ENCODE assay signal across 21 cellular contexts in the genomic region with DNA sequence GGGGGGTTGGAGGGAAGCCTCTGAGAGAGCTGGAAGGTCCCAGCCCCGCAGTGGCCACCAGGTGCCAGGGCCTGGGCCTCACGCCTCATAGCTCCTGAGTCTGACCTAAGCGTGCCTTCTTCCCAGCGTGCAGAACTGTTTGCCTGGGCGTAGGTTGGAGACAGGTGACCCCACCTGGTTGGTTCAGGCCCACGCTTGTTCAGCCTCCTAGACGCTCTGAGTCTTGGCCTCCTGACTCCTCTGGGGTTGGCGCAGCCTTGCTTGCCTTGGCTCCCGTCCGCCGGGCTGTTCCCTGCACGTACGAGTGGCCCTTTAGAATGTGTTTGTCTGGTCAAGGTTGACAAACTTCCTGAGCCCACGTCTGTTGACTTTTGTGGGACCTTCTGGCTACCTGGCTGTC.
DNase-seq lines count a peak whose midpoint lies in the region; ATAC-seq and TF ChIP-seq lines count a peak whose summit lies in the region.
"Had no signal": no experiment of that assay in that cellular context is flagged by ENCODE, and none has a peak within 500 bp of the region (broad histone marks: within the 10 kb centered on the region; RNA-seq: fewer than 3 reads in every experiment).

No MANE protein-coding gene starts in this region.

- no peaks in the 10 kb centered on the region for H3K9me3 Mint-ChIP-seq in MCF 10A (ENCODE audit: unreplicated experiment)
- H3K9me3 Mint-ChIP-seq: activated CD4-positive, alpha-beta memory T cell treated with anti-CD3 and anti-CD28 coated beads for 36 hours; activated naive CD4-positive, alpha-beta T cell treated with anti-CD3 and anti-CD28 coated beads, Interleukin-2, amount 50 U/mL, for 72 hours; activated T-cell treated with anti-CD3 and anti-CD28 coated beads, Interleukin-2, amount 50 U/mL, for 4 hours; HFFc6; stimulated activated memory B cell treated with anti-CD40 and anti-IgM and Interleukin-4, amounts not matched to agents 10 μg/mL and 1 μg/mL and 100 μg/mL, for 72 hours had no signal

- H3K27me3 Mint-ChIP-seq in MCF 10A (ENCODE audit: insufficient read depth, unreplicated experiment), result no peaks in the 10 kb centered on the region
- H3K27me3 Mint-ChIP-seq: progenitor cell of endocrine pancreas had no signal

- H3K27me3 ChIP-seq in aorta (ENCODE audit: control insufficient read depth in 1 of 2, insufficient read depth in 2 of 2, low read length in 1 of 2) (no peaks in the 10 kb centered on the region), MG63 (no peaks in the 10 kb centered on the region), right cardiac atrium (ENCODE audit: control insufficient read depth, insufficient read depth) (no peaks in the 10 kb centered on the region)
- H3K27me3 ChIP-seq: upper lobe of left lung had no signal

- POLR2A ChIA-PET in MCF 10A (lab: Yijun Ruan, JAX), result interaction anchor here (0.6 to 1.0 kb wide), 3 partner anchors 11 to 172 kb away, joined by 3 to 4 read pairs (median 3); no protein-coding TSS in a partner anchor

- H3K4me1 ChIP-seq in aorta (ENCODE audit: control insufficient read depth in 1 of 2, insufficient read depth in 2 of 2, low read length in 2 of 2) (no peaks in the 10 kb centered on the region), right cardiac atrium (ENCODE audit: control insufficient read depth, insufficient read depth, low read length) (no peaks in the 10 kb centered on the region)
- H3K4me1 ChIP-seq: upper lobe of left lung had no signal

- DNase-seq in T47D (ENCODE audit: low read depth in 1 of 2, low spot score in 1 of 2) (peak; percentile 31 to 90), MCF 10A (ENCODE audit: unreplicated experiment) (no peak), left lobe of liver (ENCODE audit: low spot score) (peak; percentile 64), aorta (no peak), MG63 (no peak), GM20000 (ENCODE audit: low spot score) (no peak), right cardiac atrium (no peak)
- DNase-seq: activated CD4-positive, alpha-beta memory T cell treated with anti-CD3 and anti-CD28 coated beads for 36 hours; activated T-cell treated with anti-CD3 and anti-CD28 coated beads, Interleukin-2, amount 50 U/mL, for 4 hours; C1 segment of cervical spinal cord; cortex of kidney; HFFc6; naive thymus-derived CD8-positive, alpha-beta T cell; NCI-H1930; NCI-H526; SW 1271 had no signal

- in situ Hi-C loops in T47D (cut with HindIII; ENCODE audit: low pct_unique_long_range_greater_than_20kb, low sequenced_read_pairs), result no loop called here

- TF ChIP-seq CTCF in MCF 10A (IDR thresholded peaks at IDR 0.05; ENCODE audit: unreplicated experiment), result no peak
- TF ChIP-seq CTCF in VCaP (conservative IDR thresholded peaks at IDR 0.05), result peak; percentile 18; the same call in 1 of the 2 replicates
- TF ChIP-seq CTCF in GM20000 (IDR thresholded peaks at IDR 0.05; ENCODE audit: extremely low read depth, missing control alignments), result no peak

- no TSS peak for BruUV-seq in MCF 10A (replicated peaks; lab: Mats Ljungman, UMichigan)

- ATAC-seq in left lobe of liver (peak; percentile 81), aorta (ENCODE audit: low FRiP score) (peak; percentile 49), right cardiac atrium (no peak)
- ATAC-seq: activated naive CD4-positive, alpha-beta T cell treated with anti-CD3 and anti-CD28 coated beads, Interleukin-2, amount 50 U/mL, for 72 hours; activated T-cell treated with anti-CD3 and anti-CD28 coated beads, Interleukin-2, amount 50 U/mL, for 4 hours; naive thymus-derived CD8-positive, alpha-beta T cell; stimulated activated memory B cell treated with anti-CD40 and anti-IgM and Interleukin-4, amounts not matched to agents 10 μg/mL and 1 μg/mL and 100 μg/mL, for 72 hours had no signal

- H3K36me3 ChIP-seq in aorta (ENCODE audit: control insufficient read depth in 1 of 2, insufficient read depth in 2 of 2, low read length in 1 of 2), result no peaks in the 10 kb centered on the region
- H3K36me3 ChIP-seq in MG63, result no peaks in the 10 kb centered on the region
- H3K36me3 ChIP-seq: upper lobe of left lung had no signal

- peaks cover 12% of the 10 kb centered on the region for H3K36me3 Mint-ChIP-seq in MCF 10A (ENCODE audit: insufficient read depth, unreplicated experiment)
- H3K36me3 Mint-ChIP-seq: activated CD4-positive, alpha-beta memory T cell treated with anti-CD3 and anti-CD28 coated beads for 36 hours; activated naive CD4-positive, alpha-beta T cell treated with anti-CD3 and anti-CD28 coated beads, Interleukin-2, amount 50 U/mL, for 72 hours; stimulated activated memory B cell treated with anti-CD40 and anti-IgM and Interleukin-4, amounts not matched to agents 10 μg/mL and 1 μg/mL and 100 μg/mL, for 72 hours had no signal

- H3K4me3 Mint-ChIP-seq in MCF 10A (ENCODE audit: unreplicated experiment), result no peak overlapping the region
- H3K4me3 Mint-ChIP-seq: activated CD4-positive, alpha-beta memory T cell treated with anti-CD3 and anti-CD28 coated beads for 36 hours; activated T-cell treated with anti-CD3 and anti-CD28 coated beads, Interleukin-2, amount 50 U/mL, for 4 hours; HFFc6; naive thymus-derived CD8-positive, alpha-beta T cell; stimulated activated memory B cell treated with anti-CD40 and anti-IgM and Interleukin-4, amounts not matched to agents 10 μg/mL and 1 μg/mL and 100 μg/mL, for 72 hours had no signal

- H3K27ac Mint-ChIP-seq in MCF 10A (ENCODE audit: low read depth, unreplicated experiment), result no peak overlapping the region
- H3K27ac Mint-ChIP-seq: activated CD4-positive, alpha-beta memory T cell treated with anti-CD3 and anti-CD28 coated beads for 36 hours; activated naive CD4-positive, alpha-beta T cell treated with anti-CD3 and anti-CD28 coated beads, Interleukin-2, amount 50 U/mL, for 72 hours; HFFc6; progenitor cell of endocrine pancreas; stimulated activated memory B cell treated with anti-CD40 and anti-IgM and Interleukin-4, amounts not matched to agents 10 μg/mL and 1 μg/mL and 100 μg/mL, for 72 hours had no signal

- H3K4me3 ChIP-seq in aorta (ENCODE audit: low read length in 2 of 2) (no peak overlapping the region), MG63 (no peak overlapping the region), right cardiac atrium (ENCODE audit: low read length) (no peak overlapping the region)
- H3K4me3 ChIP-seq: upper lobe of left lung had no signal

- H3K9me3 ChIP-seq in aorta (ENCODE audit: control insufficient read depth, low read length) (peaks cover 1% of the 10 kb centered on the region), MG63 (no peaks in the 10 kb centered on the region), right cardiac atrium (ENCODE audit: control insufficient read depth, low read length) (no peaks in the 10 kb centered on the region)
- H3K9me3 ChIP-seq: upper lobe of left lung had no signal

- 44 to 74% methylated on average over 14 of the region's 14 CpGs for WGBS in aorta, 2 donors
- 72% methylated on average over 14 of the region's 14 CpGs for WGBS in right cardiac atrium

- intact Hi-C loops in MCF 10A (cut with micrococcal nuclease), result no loop called here
- intact Hi-C loops in aorta (cut with DNase I), result no loop called here
- intact Hi-C loops in right cardiac atrium (cut with DNase I), result no loop called here

- CTCF ChIA-PET in MCF 10A (lab: Yijun Ruan, JAX), result interaction anchor here (0.6 to 1.5 kb wide), 2 partner anchors 26 to 191 kb away, joined by 3 read pairs; no protein-coding TSS in a partner anchor

- peaks cover 18% of the 10 kb centered on the region for H3K4me1 Mint-ChIP-seq in MCF 10A (ENCODE audit: insufficient read depth, unreplicated experiment)
- H3K4me1 Mint-ChIP-seq: stimulated activated memory B cell treated with anti-CD40 and anti-IgM and Interleukin-4, amounts not matched to agents 10 μg/mL and 1 μg/mL and 100 μg/mL, for 72 hours had no signal

- H3K27ac ChIP-seq in VCaP, result peak overlapping the region; percentile 51
- H3K27ac ChIP-seq in aorta (ENCODE audit: low read depth in 1 of 2, low read length in 2 of 2), result no peak overlapping the region
- no peak overlapping the region for H3K27ac ChIP-seq in right cardiac atrium (ENCODE audit: low read length)
- H3K27ac ChIP-seq: upper lobe of left lung had no signal

Comparison
In these comparisons a context has a peak if more than half of its experiments do, and no peak if none do; other contexts are left out.
1. DNase-seq: peak in T47D (2 of 2) and left lobe of liver (single experiment); none in MCF 10A (single experiment), aorta (0 of 2), MG63 (single experiment), GM20000 (single experiment) and right cardiac atrium (0 of 3).
2. ATAC-seq: peak in left lobe of liver (single experiment) and aorta (single experiment); none in right cardiac atrium (0 of 2).